8 cellular contexts compared by ENCODE assay signal in genomic region chr5:43068037-43068436, GRCh38. TPM values are rescaled to one million over a fixed set of nuclear protein-coding genes. Genes with fewer than 3 reads are reported as not detected.
DNase-seq lines count a peak whose midpoint lies in the region; ATAC-seq and TF ChIP-seq lines count a peak whose summit lies in the region.

No MANE protein-coding gene starts in this region.

- peak overlapping the region; percentile 17 to 98 for H3K9ac ChIP-seq in liver (ENCODE audit: low read depth in 1 of 2, low read length in 2 of 2)

- H3K36me3 ChIP-seq in liver (ENCODE audit: control insufficient read depth in 4 of 4, insufficient read depth in 3 of 4, low read depth in 1 of 4, low read length in 3 of 4) (peaks cover 0 to 11% (median 8%) of the 10 kb centered on the region in 4 donors), thymus (ENCODE audit: control insufficient read depth, insufficient read depth) (peaks cover 23% of the 10 kb centered on the region)

- H3K4me1 Mint-ChIP-seq in activated CD8-positive, alpha-beta memory T cell treated with anti-CD3 and anti-CD28 coated beads, Interleukin-2, amount 10 ng/mL, durations not matched to agents 7 days and 5 days: peaks cover 44% of the 10 kb centered on the region
- peaks cover 31% of the 10 kb centered on the region for H3K4me1 Mint-ChIP-seq in activated naive CD8-positive, alpha-beta T cell treated with anti-CD3 and anti-CD28 coated beads, Interleukin-2, amount 50 U/mL, for 24 hours

- H3K27me3 Mint-ChIP-seq in activated CD8-positive, alpha-beta memory T cell treated with anti-CD3 and anti-CD28 coated beads, Interleukin-2, amount 10 ng/mL, durations not matched to agents 7 days and 5 days: no peaks in the 10 kb centered on the region
- no peaks in the 10 kb centered on the region for H3K27me3 Mint-ChIP-seq in activated naive CD8-positive, alpha-beta T cell treated with anti-CD3 and anti-CD28 coated beads, Interleukin-2, amount 50 U/mL, for 24 hours

- DNase-seq in activated CD8-positive, alpha-beta memory T cell treated with anti-CD3 and anti-CD28 coated beads, Interleukin-2, amount 10 ng/mL, durations not matched to agents 7 days and 5 days: no peak
- no peak for DNase-seq in activated CD8-positive, alpha-beta memory T cell treated with anti-CD3 and anti-CD28 coated beads for 24 hours
- no peak for DNase-seq in activated naive CD8-positive, alpha-beta T cell treated with anti-CD3 and anti-CD28 coated beads, Interleukin-2, amount 50 U/mL, for 24 hours
- DNase-seq in stimulated activated CD4-positive, alpha-beta T cell treated with anti-CD3 and anti-CD28 coated beads, Interleukin-12 subunit alpha, Interleukin-12 subunit beta, amount 100 ng/mL, for 4 hours: no peak
- no peak for DNase-seq in NK-92 (lab: John Stamatoyannopoulos, UW; ENCODE audit: unreplicated experiment)

- ATAC-seq in activated CD8-positive, alpha-beta memory T cell treated with anti-CD3 and anti-CD28 coated beads, Interleukin-2, amount 10 ng/mL, durations not matched to agents 7 days and 5 days: no peak
- no peak for ATAC-seq in activated naive CD8-positive, alpha-beta T cell treated with anti-CD3 and anti-CD28 coated beads, Interleukin-2, amount 50 U/mL, for 24 hours
- ATAC-seq in HG02981 (IDR thresholded peaks at IDR 0.05; ENCODE audit: unreplicated experiment): no peak

- no peak for TF ChIP-seq RAD21 in liver (IDR thresholded peaks at IDR 0.05)

- WGBS in liver: 79% methylated on average over 2 of the region's 2 CpGs
- 85% methylated on average over 2 of the region's 2 CpGs for WGBS in thymus

- H3K27ac ChIP-seq in liver (ENCODE audit: low read depth in 1 of 2, low read length in 2 of 2) (no peak overlapping the region), thymus (ENCODE audit: low read depth) (no peak overlapping the region)

- H3K9me3 Mint-ChIP-seq in activated CD8-positive, alpha-beta memory T cell treated with anti-CD3 and anti-CD28 coated beads, Interleukin-2, amount 10 ng/mL, durations not matched to agents 7 days and 5 days (ENCODE audit: low read depth): no peaks in the 10 kb centered on the region
- H3K9me3 Mint-ChIP-seq in activated naive CD8-positive, alpha-beta T cell treated with anti-CD3 and anti-CD28 coated beads, Interleukin-2, amount 50 U/mL, for 24 hours: no peaks in the 10 kb centered on the region

- no peak for TF ChIP-seq CTCF in liver (IDR thresholded peaks at IDR 0.05; ENCODE audit: low read depth, low read length, missing input control)

- H3K4me3 Mint-ChIP-seq in activated CD8-positive, alpha-beta memory T cell treated with anti-CD3 and anti-CD28 coated beads, Interleukin-2, amount 10 ng/mL, durations not matched to agents 7 days and 5 days: peak overlapping the region; percentile 99
- peak overlapping the region; percentile 95 for H3K4me3 Mint-ChIP-seq in activated naive CD8-positive, alpha-beta T cell treated with anti-CD3 and anti-CD28 coated beads, Interleukin-2, amount 50 U/mL, for 24 hours

- no peaks in the 10 kb centered on the region for H3K27me3 ChIP-seq in liver (ENCODE audit: control insufficient read depth in 4 of 4, insufficient read depth in 4 of 4, low read length in 3 of 4)
- no peaks in the 10 kb centered on the region for H3K27me3 ChIP-seq in thymus (ENCODE audit: control insufficient read depth, insufficient read depth)

- H3K4me3 ChIP-seq in liver (ENCODE audit: low read depth in 1 of 3, low read length in 3 of 3): peak overlapping the region; percentile 3 to 82 (median 74)
- peak overlapping the region; percentile 87 for H3K4me3 ChIP-seq in thymus (ENCODE audit: low read length)

- CTCF ChIA-PET in activated CD8-positive, alpha-beta memory T cell treated with anti-CD3 and anti-CD28 coated beads, Interleukin-2, amount 10 ng/mL, durations not matched to agents 7 days and 5 days (lab: Charles Lee): interaction anchor here (1.1 to 7.3 kb wide), 11 partner anchors 24 to 416 kb away, joined by 3 to 85 read pairs (median 6); partner anchors contain the start of genes ANXA2R, HMGCS1 and TMEM267

- H3K9me3 ChIP-seq in liver (ENCODE audit: control insufficient read depth in 4 of 4, low read length in 3 of 4): no peaks in the 10 kb centered on the region
- H3K9me3 ChIP-seq in thymus (ENCODE audit: control insufficient read depth): no peaks in the 10 kb centered on the region

- peaks cover 2 to 25% (median 17%) of the 10 kb centered on the region in 4 donors for H3K4me1 ChIP-seq in liver (ENCODE audit: control insufficient read depth in 4 of 4, insufficient read depth in 4 of 4, low read length in 3 of 4)
- H3K4me1 ChIP-seq in thymus (ENCODE audit: control insufficient read depth, insufficient read depth, low read length): peaks cover 14% of the 10 kb centered on the region

- peaks cover 32% of the 10 kb centered on the region for H3K36me3 Mint-ChIP-seq in activated CD8-positive, alpha-beta memory T cell treated with anti-CD3 and anti-CD28 coated beads, Interleukin-2, amount 10 ng/mL, durations not matched to agents 7 days and 5 days
- peaks cover 14% of the 10 kb centered on the region for H3K36me3 Mint-ChIP-seq in activated naive CD8-positive, alpha-beta T cell treated with anti-CD3 and anti-CD28 coated beads, Interleukin-2, amount 50 U/mL, for 24 hours (ENCODE audit: low read depth)

- H3K27ac Mint-ChIP-seq in activated CD8-positive, alpha-beta memory T cell treated with anti-CD3 and anti-CD28 coated beads, Interleukin-2, amount 10 ng/mL, durations not matched to agents 7 days and 5 days: peak overlapping the region; percentile 97
- peak overlapping the region; percentile 99 for H3K27ac Mint-ChIP-seq in activated naive CD8-positive, alpha-beta T cell treated with anti-CD3 and anti-CD28 coated beads, Interleukin-2, amount 50 U/mL, for 24 hours

TF ChIP-seq in liver, 16 proteins besides CTCF, POLR2A, EP300 and RAD21 (continues in another document):
- TF ChIP-seq HNF4G (IDR thresholded peaks at IDR 0.05): no peak
- no peak for TF ChIP-seq JUND (IDR thresholded peaks at IDR 0.05)
- TF ChIP-seq FOXA1 (IDR thresholded peaks at IDR 0.05): no peak
- TF ChIP-seq SP1 (IDR thresholded peaks at IDR 0.05): no peak
- TF ChIP-seq GABPA (IDR thresholded peaks at IDR 0.05 in 1 of 2, conservative IDR thresholded peaks at IDR 0.05 in 1 of 2): no peak
- no peak for TF ChIP-seq REST (IDR thresholded peaks at IDR 0.05)
- TF ChIP-seq FOXA2 (IDR thresholded peaks at IDR 0.05): no peak
- TF ChIP-seq, protein P1, sequence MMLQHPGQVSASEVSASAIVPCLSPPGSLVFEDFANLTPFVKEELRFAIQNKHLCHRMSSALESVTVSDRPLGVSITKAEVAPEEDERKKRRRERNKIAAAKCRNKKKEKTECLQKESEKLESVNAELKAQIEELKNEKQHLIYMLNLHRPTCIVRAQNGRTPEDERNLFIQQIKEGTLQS (IDR thresholded peaks at IDR 0.05): no peak
- no peak for TF ChIP-seq YY1 (IDR thresholded peaks at IDR 0.05)
- TF ChIP-seq, protein P2, sequence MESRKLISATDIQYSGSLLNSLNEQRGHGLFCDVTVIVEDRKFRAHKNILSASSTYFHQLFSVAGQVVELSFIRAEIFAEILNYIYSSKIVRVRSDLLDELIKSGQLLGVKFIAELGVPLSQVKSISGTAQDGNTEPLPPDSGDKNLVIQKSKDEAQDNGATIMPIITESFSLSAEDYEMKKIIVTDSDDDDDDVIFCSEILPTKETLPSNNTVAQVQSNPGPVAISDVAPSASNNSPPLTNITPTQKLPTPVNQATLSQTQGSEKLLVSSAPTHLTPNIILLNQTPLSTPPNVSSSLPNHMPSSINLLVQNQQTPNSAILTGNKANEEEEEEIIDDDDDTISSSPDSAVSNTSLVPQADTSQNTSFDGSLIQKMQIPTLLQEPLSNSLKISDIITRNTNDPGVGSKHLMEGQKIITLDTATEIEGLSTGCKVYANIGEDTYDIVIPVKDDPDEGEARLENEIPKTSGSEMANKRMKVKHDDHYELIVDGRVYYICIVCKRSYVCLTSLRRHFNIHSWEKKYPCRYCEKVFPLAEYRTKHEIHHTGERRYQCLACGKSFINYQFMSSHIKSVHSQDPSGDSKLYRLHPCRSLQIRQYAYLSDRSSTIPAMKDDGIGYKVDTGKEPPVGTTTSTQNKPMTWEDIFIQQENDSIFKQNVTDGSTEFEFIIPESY (IDR thresholded peaks at IDR 0.05): no peak
- no peak for TF ChIP-seq NR2F2 (IDR thresholded peaks at IDR 0.05)
- no peak for TF ChIP-seq TAF1 (conservative IDR thresholded peaks at IDR 0.05)
- TF ChIP-seq EGR1 (IDR thresholded peaks at IDR 0.05; ENCODE audit: low read depth in 2 of 2): no peak
- no peak for TF ChIP-seq RXRA (IDR thresholded peaks at IDR 0.05)
- no peak for TF ChIP-seq HNF4A (conservative IDR thresholded peaks at IDR 0.05)

RNA-seq across cellular contexts. Expression of gene ANXA2R, which starts 27.9 kb away (rescaled TPM):
- 10 to 100 TPM; 14.5 to 32.0 TPM for total RNA-seq in activated CD8-positive, alpha-beta memory T cell treated with anti-CD3 and anti-CD28 coated beads, Interleukin-2, amount 10 ng/mL, durations not matched to agents 7 days and 5 days
- 1 to 10 TPM in 1 of 2 donors, under 1 TPM in 1; 0.84 to 2.0 TPM for total RNA-seq in liver
- under 1 TPM; 0.49 to 0.58 TPM for polyA plus RNA-seq in liver
- 68.7 TPM for polyA plus RNA-seq in thymus

RNA-seq across cellular contexts. Expression of gene ZNF131, which starts 52.7 kb away (rescaled TPM):
- total RNA-seq in activated CD8-positive, alpha-beta memory T cell treated with anti-CD3 and anti-CD28 coated beads, Interleukin-2, amount 10 ng/mL, durations not matched to agents 7 days and 5 days: 10 to 100 TPM; 39.9 to 56.2 TPM
- 10 to 100 TPM; 16.6 to 18.8 TPM for total RNA-seq in liver
- polyA plus RNA-seq in liver (10 to 100 TPM in 1 of 2 donors, 1 to 10 TPM in 1; 7.4 to 10.9 TPM), thymus (89.9 TPM)

Comparison
In these comparisons a context has a peak if more than half of its experiments do, and no peak if none do; other contexts are left out.
1. RNA of gene ANXA2R, which starts 27.9 kb away (total RNA-seq): 14.5 to 32.0 TPM in activated CD8-positive, alpha-beta memory T cell treated with anti-CD3 and anti-CD28 coated beads, Interleukin-2, amount 10 ng/mL, durations not matched to agents 7 days and 5 days; 0.84 to 2.0 TPM in liver; every median in the first group is over 4 times any median in the second.